ENCODE assay signal across 19 cellular contexts in the genomic region with DNA sequence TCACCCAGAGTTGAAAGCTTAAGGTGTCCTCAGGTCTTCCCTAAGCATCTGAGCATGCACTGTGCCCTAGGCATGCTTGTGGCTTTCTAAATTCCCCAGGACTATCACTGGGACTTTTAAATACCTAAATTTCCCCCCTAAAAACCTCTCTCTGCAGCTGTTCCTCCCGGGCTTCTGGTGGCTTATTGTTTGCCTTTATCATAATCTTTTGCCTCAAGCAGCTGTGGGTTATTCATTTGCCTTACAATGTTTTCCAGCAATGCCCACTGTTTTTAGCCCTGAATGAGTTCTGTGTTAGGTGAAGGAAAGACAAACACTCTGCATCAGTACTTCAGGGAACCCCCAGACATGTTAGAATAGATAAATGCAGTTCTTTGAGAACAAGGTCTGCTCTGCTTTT.
"Had no signal": no experiment of that assay in that cellular context is flagged by ENCODE, and none has a peak within 500 bp of the region (broad histone marks: within the 10 kb centered on the region; RNA-seq: fewer than 3 reads in every experiment).

No MANE protein-coding gene starts in this region.

- H3K36me3 ChIP-seq: heart left ventricle, ovary, right atrium auricular region, sigmoid colon, thoracic aorta, transverse colon had no signal

- DNase-seq: cortex of kidney; dorsolateral prefrontal cortex; effector CD8-positive, alpha-beta T cell; heart left ventricle; hippocampal formation; kidney glomerular epithelial cell; mesendoderm; naive thymus-derived CD4-positive, alpha-beta T cell; nephron progenitor cell; ovary; sigmoid colon; stimulated activated CD4-positive, alpha-beta T cell treated with anti-CD3 and anti-CD28 coated beads, Interleukin-2, amount 100 ng/mL, for 24 hours; stimulated activated CD4-positive, alpha-beta T cell treated with anti-CD3 and anti-CD28 coated beads, Interleukin-4, amount 100 ng/mL, for 4 hours; stimulated activated naive B cell treated with anti-CD40 and anti-IgM and Interleukin-4, amounts not matched to agents 10 μg/mL and 1 μg/mL and 100 μg/mL, for 72 hours; stimulated activated naive CD8-positive, alpha-beta T cell treated with anti-CD3 and anti-CD28 coated beads, Interleukin-15, amount 100 ng/mL, for 72 hours; transverse colon had no signal

- H3K4me3 ChIP-seq: dorsolateral prefrontal cortex, heart left ventricle, ovary, right atrium auricular region, sigmoid colon, skin epidermis, thoracic aorta, transverse colon had no signal

- H3K4me1 ChIP-seq: heart left ventricle, right atrium auricular region, sigmoid colon, transverse colon had no signal

- H3K27ac ChIP-seq: dorsolateral prefrontal cortex, heart left ventricle, ovary, right atrium auricular region, sigmoid colon, skin epidermis, thoracic aorta, transverse colon had no signal

- H3K9me3 ChIP-seq: heart left ventricle, ovary, right atrium auricular region, sigmoid colon, thoracic aorta, transverse colon had no signal

- H3K27me3 ChIP-seq: ovary, right atrium auricular region, sigmoid colon, transverse colon had no signal
